ENCODE assay signal across 2 cellular contexts in genomic region chr15:49472338-49472737, GRCh38.
A peak's percentile ranks its signal among the peaks of the same experiment; 100 is the strongest.
TF ChIP-seq lines count a peak whose summit lies in the region.

No MANE protein-coding gene starts in this region.

TF ChIP-seq in A549, 52 proteins besides CTCF, POLR2A, EP300 and RAD21:
- TF ChIP-seq MAFK (IDR thresholded peaks at IDR 0.05; ENCODE audit: partially characterized antibody) (peak; percentile 50), ESRRA (IDR thresholded peaks at IDR 0.05; ENCODE audit: borderline replicate concordance, low read length) (no peak), HOXA7 (CRISPR knock-in tag; IDR thresholded peaks at IDR 0.05) (no peak), ATOH8 (CRISPR knock-in tag; IDR thresholded peaks at IDR 0.05; ENCODE audit: low read depth) (no peak), SMC3 (IDR thresholded peaks at IDR 0.05) (no peak), E2F6 (IDR thresholded peaks at IDR 0.05; ENCODE audit: borderline replicate concordance, low read depth) (no peak), TP53 (CRISPR knock-in tag; IDR thresholded peaks at IDR 0.05) (no peak)
TF ChIP-seq in A549: peak in this region for 1.

TF ChIP-seq in GM12878, 131 proteins besides CTCF, POLR2A, EP300 and RAD21:
- TF ChIP-seq PBX3 (IDR thresholded peaks at IDR 0.05; ENCODE audit: insufficient replicate concordance, low read depth, low read length) (no peak), NR2F1 (conservative IDR thresholded peaks at IDR 0.05) (no peak), E2F4 (IDR thresholded peaks at IDR 0.05; ENCODE audit: low read depth, low read length) (no peak), MEF2A (IDR thresholded peaks at IDR 0.05; ENCODE audit: insufficient read depth, low read depth, low read length) (no peak), SREBF2 (IDR thresholded peaks at IDR 0.05; ENCODE audit: low read length) (no peak), NR2C2 (IDR thresholded peaks at IDR 0.05; ENCODE audit: borderline replicate concordance, control insufficient read depth, insufficient read length, low read depth) (no peak), ZZZ3 (IDR thresholded peaks at IDR 0.05; ENCODE audit: control insufficient read depth, insufficient read length, low read depth) (no peak), SMC3 (IDR thresholded peaks at IDR 0.05; ENCODE audit: borderline replicate concordance, low read length) (no peak), SPI1 (IDR thresholded peaks at IDR 0.05; ENCODE audit: borderline replicate concordance, insufficient read depth, low read depth, low read length) (no peak), WRNIP1 (IDR thresholded peaks at IDR 0.05; ENCODE audit: borderline replicate concordance, low read depth, low read length) (no peak), KDM1A (IDR thresholded peaks at IDR 0.05; ENCODE audit: borderline replicate concordance) (no peak), BCLAF1 (IDR thresholded peaks at IDR 0.05) (no peak), ZBTB33 (IDR thresholded peaks at IDR 0.05) (no peak), NFIC (IDR thresholded peaks at IDR 0.05; ENCODE audit: low read depth, low read length) (no peak), IKZF1 (conservative IDR thresholded peaks at IDR 0.05) (no peak), SIN3A (IDR thresholded peaks at IDR 0.05; ENCODE audit: low read depth, low read length) (no peak)
TF ChIP-seq in GM12878: peak in this region for 0.
